ENCODE assay signal across 2 cellular contexts in genomic region chr18:50696436-50696835, GRCh38.
TF ChIP-seq lines count a peak whose summit lies in the region.

No MANE protein-coding gene starts in this region.

TF ChIP-seq in GM12878, 131 proteins besides CTCF, POLR2A, EP300 and RAD21 (continued from another document):
- TF ChIP-seq PKNOX1 (IDR thresholded peaks at IDR 0.05) (peak; percentile 57), PBX3 (IDR thresholded peaks at IDR 0.05; ENCODE audit: insufficient replicate concordance, low read depth, low read length) (peak; percentile 36), ELK1 (IDR thresholded peaks at IDR 0.05; ENCODE audit: low read depth, low read length) (no peak)

TF ChIP-seq in SK-N-SH treated with all-trans-retinoic acid at 6 μM for 48 hours, 23 proteins besides CTCF, POLR2A, EP300 and RAD21 (continued from another document):
- no peak for TF ChIP-seq CREB5 (CRISPR knock-in tag; IDR thresholded peaks at IDR 0.05; ENCODE audit: low read depth)
- TF ChIP-seq ZFP30 (CRISPR knock-in tag; IDR thresholded peaks at IDR 0.05): no peak
- no peak for TF ChIP-seq ZNF70 (CRISPR knock-in tag; IDR thresholded peaks at IDR 0.05)
- no peak for TF ChIP-seq CSRNP3 (CRISPR knock-in tag; IDR thresholded peaks at IDR 0.05)
- no peak for TF ChIP-seq ESRRG (CRISPR knock-in tag; IDR thresholded peaks at IDR 0.05)
